Comparison of ENCODE assay signal across 22 cellular contexts in the genomic region with DNA sequence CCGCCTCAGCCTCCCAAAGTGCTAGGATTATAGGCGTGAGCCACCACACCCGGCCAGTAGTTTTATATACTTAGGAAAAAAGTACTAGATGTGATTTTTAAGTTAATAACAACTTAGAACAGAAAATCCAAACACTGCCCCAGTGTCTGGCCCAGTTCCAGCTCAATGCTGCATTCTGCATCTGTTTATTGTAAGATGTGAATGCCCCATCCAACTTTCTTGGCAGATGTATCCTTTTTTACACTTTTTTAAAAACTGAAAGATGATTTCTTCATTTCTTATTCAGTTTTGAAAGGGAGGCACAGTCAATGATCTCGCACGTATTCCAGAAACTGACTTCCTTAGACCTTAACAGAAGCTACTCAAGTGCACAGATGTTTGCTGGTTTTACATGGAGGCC.
"Had no signal": no experiment of that assay in that cellular context is flagged by ENCODE, and none has a peak within 500 bp of the region (broad histone marks: within the 10 kb centered on the region; RNA-seq: fewer than 3 reads in every experiment).

No MANE protein-coding gene starts in this region.

- ATAC-seq: HepG2 had no signal

- H3K4me1 ChIP-seq: SJSA1 had no signal

- H3K36me3 ChIP-seq: SJSA1 had no signal

- H3K9me3 ChIP-seq: SJSA1 had no signal

- FAIRE-seq: HepG2, RCC 7860 had no signal

- DNase-seq: IMR-90, Karpas-422, KG1, MM.1S, NCI-H1105, NCI-H1417, NCI-H1436 treated with DMSO at 0.1 percent for 48 hours, NCI-H1694, NCI-H187 treated with DMSO at 0.1 percent for 48 hours, NCI-H2029 treated with DMSO at 0.1 percent for 48 hours, NCI-H2171 treated with DMSO at 0.1 percent for 48 hours, NCI-H2227 treated with DMSO at 0.1 percent for 48 hours, NCI-H524 treated with DMSO at 0.1 percent for 48 hours, NCI-H69, NCI-H774, Right ventricle myocardium superior, RPMI8226, SIG-M5 had no signal

- H3K27ac ChIP-seq: SJSA1, SK-N-MC had no signal

- H3K4me3 ChIP-seq: SJSA1, SK-N-MC had no signal
